ENCODE assay signal across 27 cellular contexts in genomic region chr14:65241125-65241752, GRCh38.
A peak's percentile ranks its signal among the peaks of the same experiment; 100 is the strongest.
DNase-seq lines count a peak whose midpoint lies in the region; ATAC-seq, FAIRE-seq and TF ChIP-seq lines count a peak whose summit lies in the region.
"Had no signal": no experiment of that assay in that cellular context is flagged by ENCODE, and none has a peak within 500 bp of the region (broad histone marks: within the 10 kb centered on the region; RNA-seq: fewer than 3 reads in every experiment).

No MANE protein-coding gene starts in this region.

- H3K4me1 ChIP-seq in IMR-90 (ENCODE audit: control insufficient read depth, insufficient read depth, low read length) (peaks cover 28% of the 10 kb centered on the region), K562 (replicated peaks in 1 of 2; ENCODE audit: control insufficient read depth in 2 of 2, insufficient read depth in 2 of 2, low read length in 2 of 2) (peaks cover 6 to 36% of the 10 kb centered on the region in 2 experiments; a peak in 4 of 5 replicates)
- H3K4me1 ChIP-seq: gastroesophageal sphincter had no signal

- H3K36me3 ChIP-seq in IMR-90 (ENCODE audit: control insufficient read depth, insufficient read depth, low read length) (no peaks in the 10 kb centered on the region), K562 (ENCODE audit: control insufficient read depth, insufficient read depth, low read length) (no peaks in the 10 kb centered on the region)
- H3K36me3 ChIP-seq: BLaER1 treated with 17β-estradiol and CSF1 and Interleukin-3, amounts not matched to agents 10 nM and 100 nM; esophagus muscularis mucosa; gastroesophageal sphincter; right atrium auricular region had no signal

- intact Hi-C loops in IMR-90 (cut with micrococcal nuclease), result no loop called here
- intact Hi-C loops in K562 (cut with micrococcal nuclease), result no loop called here

- H3K4me1 Mint-ChIP-seq in activated CD8-positive, alpha-beta memory T cell treated with anti-CD3 and anti-CD28 coated beads, Interleukin-2, amount 10 ng/mL, durations not matched to agents 7 days and 5 days, result peaks cover 4% of the 10 kb centered on the region

- ATAC-seq in activated CD8-positive, alpha-beta memory T cell treated with anti-CD3 and anti-CD28 coated beads, Interleukin-2, amount 10 ng/mL, durations not matched to agents 7 days and 5 days, result no peak
- no peak for ATAC-seq in IMR-90 (ENCODE audit: low read depth)
- ATAC-seq in K562, result no peak
- ATAC-seq in HG03520 (IDR thresholded peaks at IDR 0.05; ENCODE audit: unreplicated experiment), result no peak
- ATAC-seq: gastroesophageal sphincter had no signal

- H3K9ac ChIP-seq in IMR-90 (ENCODE audit: low read depth, low read length), result no peak overlapping the region
- no peak overlapping the region for H3K9ac ChIP-seq in K562 (ENCODE audit: insufficient read depth in 1 of 2, low read depth in 2 of 2, low read length in 2 of 2)
- H3K9ac ChIP-seq: BLaER1 treated with 17β-estradiol and CSF1 and Interleukin-3, amounts not matched to agents 10 nM and 100 nM had no signal

- H3K9me3 ChIP-seq in IMR-90 (ENCODE audit: control insufficient read depth, insufficient read depth, low read length) (no peaks in the 10 kb centered on the region), K562 (replicated peaks; ENCODE audit: control insufficient read depth, insufficient read depth, low read depth, low read length) (no peaks in the 10 kb centered on the region)
- H3K9me3 ChIP-seq: esophagus muscularis mucosa, gastroesophageal sphincter, right atrium auricular region had no signal

- no peak overlapping the region for H2BK120ac ChIP-seq in IMR-90 (ENCODE audit: low read depth, low read length)

- H3K79me2 ChIP-seq in K562 (ENCODE audit: control insufficient read depth, insufficient read depth, low read length), result no peaks in the 10 kb centered on the region

- in situ Hi-C loops in IMR-90 (cut with MboI; ENCODE audit: low sequenced_read_pairs), result no loop called here
- in situ Hi-C loops in K562 (cut with MboI), result no loop called here

- WGBS in IMR-90 (ENCODE audit: extremely low coverage in 2 of 2, insufficient read length in 1 of 2), 2 experiments, result 85% methylated on average over 4 of the region's 9 CpGs; no CpG with 5 or more reads in 1 of the 2 experiments
- 53% methylated on average over 8 of the region's 9 CpGs for WGBS in K562 (ENCODE audit: insufficient coverage, low coverage, missing lambda C conversion rate)

- H3K27me3 Mint-ChIP-seq in activated CD8-positive, alpha-beta memory T cell treated with anti-CD3 and anti-CD28 coated beads, Interleukin-2, amount 10 ng/mL, durations not matched to agents 7 days and 5 days, result no peaks in the 10 kb centered on the region

- no peak overlapping the region for H4K5ac ChIP-seq in IMR-90 (ENCODE audit: low read depth, low read length)

- no peak overlapping the region for H4K91ac ChIP-seq in IMR-90 (ENCODE audit: insufficient read depth, low read depth, low read length)

- H3K9me3 Mint-ChIP-seq in activated CD8-positive, alpha-beta memory T cell treated with anti-CD3 and anti-CD28 coated beads, Interleukin-2, amount 10 ng/mL, durations not matched to agents 7 days and 5 days (ENCODE audit: low read depth), result no peaks in the 10 kb centered on the region

- H3K4me2 ChIP-seq in IMR-90 (ENCODE audit: low read depth, low read length), result no peak overlapping the region
- H3K4me2 ChIP-seq in K562 (ENCODE audit: insufficient read depth, low read length), result no peak overlapping the region
- H3K4me2 ChIP-seq: BLaER1 treated with 17β-estradiol and CSF1 and Interleukin-3, amounts not matched to agents 10 nM and 100 nM had no signal

- H2BK5ac ChIP-seq in IMR-90 (ENCODE audit: low read depth, low read length, poor library complexity, severe bottlenecking), result no peak overlapping the region

- no peak for TF ChIP-seq POLR2A in IMR-90 (IDR thresholded peaks at IDR 0.05; ENCODE audit: low read depth, low read length)
- TF ChIP-seq POLR2A in K562 (conservative IDR thresholded peaks at IDR 0.05), result no peak

- BruUV-seq in IMR-90 (replicated peaks; lab: Mats Ljungman, UMichigan) (no TSS peak), K562 (replicated peaks; lab: Mats Ljungman, UMichigan) (no TSS peak)

- no peak overlapping the region for H4K8ac ChIP-seq in IMR-90 (ENCODE audit: low read depth in 2 of 2, low read length in 2 of 2)

- no peak for FAIRE-seq in K562 (lab: Jason Lieb, UNC)
- FAIRE-seq: astrocyte, GM12891, keratinocyte had no signal

- H2AFZ ChIP-seq in IMR-90 (replicated peaks; ENCODE audit: low read length, poor library complexity) (no peak overlapping the region), K562 (ENCODE audit: low read depth, low read length) (0 out of 2 replicates have a peak overlapping the region, but pooled peaks have one; percentile 55)

- no peak overlapping the region for H3K56ac ChIP-seq in IMR-90 (ENCODE audit: extremely low read depth, insufficient read depth, low read length)

- no peak overlapping the region for H3K4me3 ChIP-seq in IMR-90 (ENCODE audit: insufficient read depth, low read depth, low read length)
- H3K4me3 ChIP-seq in K562, result no peak overlapping the region
- H3K4me3 ChIP-seq: BLaER1 treated with 17β-estradiol and CSF1 and Interleukin-3, amounts not matched to agents 10 nM and 100 nM; esophagus muscularis mucosa; gastroesophageal sphincter; lung; right atrium auricular region had no signal

- no peak overlapping the region for H3K23ac ChIP-seq in IMR-90 (ENCODE audit: low read depth, low read length)

- no peaks in the 10 kb centered on the region for H4K20me1 ChIP-seq in IMR-90 (ENCODE audit: insufficient read depth, low read length)
- no peaks in the 10 kb centered on the region for H4K20me1 ChIP-seq in K562 (replicated peaks; ENCODE audit: control insufficient read depth, insufficient read depth, low read length)
- H4K20me1 ChIP-seq: BLaER1 treated with 17β-estradiol and CSF1 and Interleukin-3, amounts not matched to agents 10 nM and 100 nM had no signal

- no peak overlapping the region for H3K14ac ChIP-seq in IMR-90 (replicated peaks; ENCODE audit: low read depth, low read length)

- no peak for TF ChIP-seq RAD21 in IMR-90 (IDR thresholded peaks at IDR 0.05; ENCODE audit: low read length)
- TF ChIP-seq RAD21 in K562 (CRISPR knock-in tag; conservative IDR thresholded peaks at IDR 0.05 in 1 of 2, IDR thresholded peaks at IDR 0.05 in 1 of 2), result no peak

- peak overlapping the region; percentile 66 for H3K27ac Mint-ChIP-seq in activated CD8-positive, alpha-beta memory T cell treated with anti-CD3 and anti-CD28 coated beads, Interleukin-2, amount 10 ng/mL, durations not matched to agents 7 days and 5 days

- H2AK5ac ChIP-seq in IMR-90 (ENCODE audit: low read depth, low read length), result peak overlapping the region; percentile 61; the same call in 1 of the 2 replicates

- H2AK9ac ChIP-seq in IMR-90 (replicated peaks; ENCODE audit: low read depth, low read length, poor library complexity), result no peak overlapping the region

- H3K4me3 Mint-ChIP-seq in activated CD8-positive, alpha-beta memory T cell treated with anti-CD3 and anti-CD28 coated beads, Interleukin-2, amount 10 ng/mL, durations not matched to agents 7 days and 5 days, result no peak overlapping the region

- CTCF ChIA-PET in activated CD8-positive, alpha-beta memory T cell treated with anti-CD3 and anti-CD28 coated beads, Interleukin-2, amount 10 ng/mL, durations not matched to agents 7 days and 5 days (lab: Charles Lee), result interaction anchor here (1.5 kb wide), 1 partner anchor 9 kb away, joined by 3 read pairs; no protein-coding TSS in a partner anchor
- CTCF ChIA-PET in IMR-90 (lab: Yijun Ruan, JAX) (no interaction called here), K562 (lab: Yijun Ruan, JAX; ENCODE audit: low intra/inter-chr PET ratio) (no interaction called here)

- H3K4ac ChIP-seq in IMR-90 (ENCODE audit: low read depth, low read length), result no peak overlapping the region

- DNase-seq in activated CD8-positive, alpha-beta memory T cell treated with anti-CD3 and anti-CD28 coated beads, Interleukin-2, amount 10 ng/mL, durations not matched to agents 7 days and 5 days, result no peak
- DNase-seq in activated CD8-positive, alpha-beta memory T cell treated with anti-CD3 and anti-CD28 coated beads, Interleukin-2, amount 50 U/mL, for 48 hours, result no peak
- DNase-seq in IMR-90 (no peak), K562 (ENCODE audit: extremely low read depth in 1 of 4, low spot score in 3 of 4) (no peak), NCI-H526 (lab: John Stamatoyannopoulos, UW) (no peak)
- no peak for DNase-seq in stimulated activated naive CD4-positive, alpha-beta T cell treated with Interleukin-2 at 50 U/mL for 16 hours (lab: John Stamatoyannopoulos, UW)
- DNase-seq: activated CD4-positive, alpha-beta T cell treated with anti-CD3 and anti-CD28 coated beads for 48 hours; activated naive CD4-positive, alpha-beta T cell treated with anti-CD3 and anti-CD28 coated beads, Interleukin-2, amount 50 U/mL, for 16 hours; cerebellar nuclear complex; DMS153; effector CD8-positive, alpha-beta T cell; GF-D8; H7; NCI-H1105 treated with DMSO at 0.1 percent for 48 hours; NCI-H510A; stimulated activated CD4-positive, alpha-beta T cell treated with anti-CD3 and anti-CD28 coated beads, Interleukin-4, amount 100 ng/mL, for 4 hours; SW 1271 had no signal

- POLR2A ChIA-PET in IMR-90 (lab: Charles Lee; ENCODE audit: unreplicated experiment) (no interaction called here), K562 (lab: Yijun Ruan, JAX) (no interaction called here)

- TF ChIP-seq EP300 in K562 (IDR thresholded peaks at IDR 0.05; ENCODE audit: low read length), result no peak

- H3K27ac ChIP-seq in IMR-90 (ENCODE audit: insufficient read depth, low read length) (no peak overlapping the region), K562 (ENCODE audit: extremely low read depth, low read depth, low read length) (no peak overlapping the region), temporal lobe (ENCODE audit: low read depth, low read length) (peak overlapping the region; percentile 82)
- H3K27ac ChIP-seq: BLaER1 treated with 17β-estradiol and CSF1 and Interleukin-3, amounts not matched to agents 10 nM and 100 nM; esophagus muscularis mucosa; gastroesophageal sphincter; right atrium auricular region had no signal

- H3K79me1 ChIP-seq in IMR-90 (ENCODE audit: low read depth in 1 of 2, low read length in 2 of 2), result no peaks in the 10 kb centered on the region

- no peak overlapping the region for H3K18ac ChIP-seq in IMR-90 (ENCODE audit: low read depth, low read length)

- peaks cover 7% of the 10 kb centered on the region for H3K36me3 Mint-ChIP-seq in activated CD8-positive, alpha-beta memory T cell treated with anti-CD3 and anti-CD28 coated beads, Interleukin-2, amount 10 ng/mL, durations not matched to agents 7 days and 5 days

- dilution Hi-C loops in IMR-90 (cut with HindIII; ENCODE audit: low sequenced_read_pairs, unreplicated experiment), result no loop called here

- no peak overlapping the region for H2BK20ac ChIP-seq in IMR-90 (ENCODE audit: low read depth, low read length)

- H3K27me3 ChIP-seq in IMR-90 (ENCODE audit: control insufficient read depth, insufficient read depth, low read length), result no peaks in the 10 kb centered on the region
- no peaks in the 10 kb centered on the region for H3K27me3 ChIP-seq in K562 (ENCODE audit: control insufficient read depth in 2 of 2, insufficient read depth in 2 of 2, low read length in 2 of 2)
- H3K27me3 ChIP-seq: BLaER1 treated with 17β-estradiol and CSF1 and Interleukin-3, amounts not matched to agents 10 nM and 100 nM; esophagus muscularis mucosa; gastroesophageal sphincter; right atrium auricular region had no signal

- TF ChIP-seq CTCF in IMR-90 (conservative IDR thresholded peaks at IDR 0.05; ENCODE audit: low read depth, low read length) (no peak), K562 (IDR thresholded peaks at IDR 0.05 in 2 of 3, conservative IDR thresholded peaks at IDR 0.05 in 1 of 3; ENCODE audit: insufficient read depth in 2 of 3, low read depth in 1 of 3, low read length in 3 of 3) (no peak)

- H2BK15ac ChIP-seq in IMR-90 (ENCODE audit: low read depth, low read length), result no peak overlapping the region

- H3K9me1 ChIP-seq in IMR-90 (ENCODE audit: insufficient read depth, low read length) (peaks cover 29% of the 10 kb centered on the region), K562 (ENCODE audit: control insufficient read depth, insufficient read depth, low read length) (no peaks in the 10 kb centered on the region)
